8 cellular contexts compared by ENCODE assay signal in the genomic region with DNA sequence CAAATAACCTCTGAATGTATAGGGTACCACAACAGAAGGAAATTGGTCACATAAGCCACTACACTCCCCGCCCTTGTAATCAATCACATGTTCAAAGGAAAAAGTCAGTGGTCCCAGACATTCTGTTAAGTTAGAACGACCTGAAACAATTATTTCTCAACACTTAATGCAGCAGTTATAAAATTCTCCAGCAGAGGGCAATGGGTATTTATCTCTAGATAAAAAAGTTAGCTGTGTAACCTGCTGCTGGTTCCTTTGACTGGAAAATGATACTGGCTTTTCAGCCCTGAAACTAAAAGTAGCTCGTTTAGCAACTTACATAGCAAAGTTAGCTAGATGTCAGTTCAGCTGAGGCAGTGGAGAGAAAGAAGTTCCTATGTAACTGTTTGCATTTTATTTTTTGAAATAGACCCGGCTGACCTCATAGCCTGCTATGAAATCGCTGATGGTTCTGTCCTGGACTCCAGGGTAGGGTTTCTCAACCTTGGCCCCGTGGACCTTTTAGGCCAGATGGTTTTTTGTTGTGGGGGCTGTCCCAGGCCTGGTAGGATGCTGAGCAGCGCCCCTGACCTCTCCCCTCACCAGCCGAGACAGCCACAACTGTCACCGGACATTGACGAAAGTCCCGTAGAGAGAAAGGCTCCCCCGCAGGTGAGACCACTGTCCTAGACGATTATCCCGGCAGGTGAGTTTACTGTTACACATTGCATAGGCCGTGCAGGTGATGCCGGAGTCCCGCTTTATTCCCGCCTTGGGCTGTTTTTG. TPM values are rescaled to one million over a fixed set of nuclear protein-coding genes. Genes with fewer than 3 reads are reported as not detected.
A peak's percentile ranks its signal among the peaks of the same experiment; 100 is the strongest.
DNase-seq lines count a peak whose midpoint lies in the region; ATAC-seq and TF ChIP-seq lines count a peak whose summit lies in the region.

No MANE protein-coding gene starts in this region.

- H3K27ac Mint-ChIP-seq in neural progenitor cell, result peak overlapping the region; percentile 27

- no peak for TF ChIP-seq POLR2A in erythroblast (IDR thresholded peaks at IDR 0.05; ENCODE audit: low read length)

- no peaks in the 10 kb centered on the region for H3K9me3 Mint-ChIP-seq in neural progenitor cell

- H3K9me3 ChIP-seq in RWPE2 (ENCODE audit: severe bottlenecking) (no peaks in the 10 kb centered on the region), neural progenitor cell (ENCODE audit: low read depth) (no peaks in the 10 kb centered on the region)
- H3K9me3 ChIP-seq in effector memory CD4-positive, alpha-beta T cell (ENCODE audit: control insufficient read depth, low read length), result no peaks in the 10 kb centered on the region

- peak overlapping the region; percentile 45 for H3K27ac ChIP-seq in RWPE2 (ENCODE audit: poor library complexity, severe bottlenecking)
- no peak overlapping the region for H3K27ac ChIP-seq in neural progenitor cell
- no peak overlapping the region for H3K27ac ChIP-seq in effector memory CD4-positive, alpha-beta T cell (ENCODE audit: insufficient read depth, low read length, poor library complexity, severe bottlenecking)

- H2AFZ ChIP-seq in neural progenitor cell (replicated peaks), result no peak overlapping the region

- H3K36me3 ChIP-seq in RWPE2 (ENCODE audit: low read depth), result no peaks in the 10 kb centered on the region
- H3K36me3 ChIP-seq in neural progenitor cell, result no peaks in the 10 kb centered on the region
- no peaks in the 10 kb centered on the region for H3K36me3 ChIP-seq in effector memory CD4-positive, alpha-beta T cell (ENCODE audit: control insufficient read depth, insufficient read depth, low read length)

- no peaks in the 10 kb centered on the region for H3K27me3 Mint-ChIP-seq in neural progenitor cell (ENCODE audit: insufficient read depth, low read depth)

- no peaks in the 10 kb centered on the region for H3K4me1 Mint-ChIP-seq in neural progenitor cell

- DNase-seq in AML-193 (lab: John Stamatoyannopoulos, UW) (peak; percentile 35 to 65), HuH-7.5 (ENCODE audit: low spot score) (peak; percentile 53), RWPE2 (ENCODE audit: low spot score) (no peak), erythroblast (lab: John Stamatoyannopoulos, UW) (peak; percentile 59 to 78), neural progenitor cell (ENCODE audit: low spot score) (peak; percentile 76), mesenteric fat pad (ENCODE audit: low spot score) (no peak)
- DNase-seq in effector memory CD4-positive, alpha-beta T cell, result no peak

- H3K27me3 ChIP-seq in RWPE2 (ENCODE audit: insufficient read depth, poor library complexity, severe bottlenecking) (no peaks in the 10 kb centered on the region), neural progenitor cell (no peaks in the 10 kb centered on the region)
- H3K27me3 ChIP-seq in effector memory CD4-positive, alpha-beta T cell (replicated peaks; ENCODE audit: control insufficient read depth, insufficient read depth, low read length, poor library complexity, severe bottlenecking), result no peaks in the 10 kb centered on the region

- no peak overlapping the region for H3K4me3 Mint-ChIP-seq in neural progenitor cell

- no peaks in the 10 kb centered on the region for H3F3A ChIP-seq in neural progenitor cell (ENCODE audit: low read depth)

- no peak overlapping the region for H3K4me3 ChIP-seq in RWPE2 (ENCODE audit: severe bottlenecking)
- no peak overlapping the region for H3K4me3 ChIP-seq in neural progenitor cell
- no peak overlapping the region for H3K4me3 ChIP-seq in effector memory CD4-positive, alpha-beta T cell (ENCODE audit: insufficient read depth, low read depth, low read length, poor library complexity, severe bottlenecking)

- no peaks in the 10 kb centered on the region for H3K36me3 Mint-ChIP-seq in neural progenitor cell

- H3K79me2 ChIP-seq in neural progenitor cell (ENCODE audit: low read depth), result no peaks in the 10 kb centered on the region

- H3K4me1 ChIP-seq in RWPE2 (ENCODE audit: insufficient read depth, poor library complexity, severe bottlenecking) (peaks cover 7% of the 10 kb centered on the region), neural progenitor cell (no peaks in the 10 kb centered on the region)
- H3K4me1 ChIP-seq in effector memory CD4-positive, alpha-beta T cell (ENCODE audit: control insufficient read depth, insufficient read depth, low read length, poor library complexity, severe bottlenecking), result no peaks in the 10 kb centered on the region

- no peak overlapping the region for H3K9ac ChIP-seq in neural progenitor cell

- ATAC-seq in RWPE2 (ENCODE audit: low read depth), result peak; percentile 53

- no peaks in the 10 kb centered on the region for H4K20me1 ChIP-seq in neural progenitor cell (ENCODE audit: low read depth)

- H3K4me2 ChIP-seq in neural progenitor cell, result no peak overlapping the region

- TF ChIP-seq CTCF in GM12874 (IDR thresholded peaks at IDR 0.05; ENCODE audit: insufficient read depth, low read depth, low read length), result peak; percentile 34; the same call in 1 of the 2 replicates
- peak; percentile 88 for TF ChIP-seq CTCF in RWPE2 (IDR thresholded peaks at IDR 0.05; ENCODE audit: poor library complexity, severe bottlenecking)
- peak; percentile 81 for TF ChIP-seq CTCF in neural progenitor cell (IDR thresholded peaks at IDR 0.05)

RNA-seq across cellular contexts. Expression of a gene that starts 40.2 kb away (rescaled TPM):
- total RNA-seq in neural progenitor cell (ENCODE audit: low replicate concordance) (2.0 and 2.3 TPM in 2 replicates), mesenteric fat pad (9.1 TPM)

RNA-seq across cellular contexts. Expression of a gene that starts 40.8 kb away (rescaled TPM):
- total RNA-seq in neural progenitor cell (ENCODE audit: low replicate concordance) (2.1 and 10.1 TPM in 2 replicates), mesenteric fat pad (161 TPM)

Comparison
In these comparisons a context has a peak if more than half of its experiments do, and no peak if none do; other contexts are left out.
1. DNase-seq: peak in AML-193 (2 of 2), HuH-7.5 (single experiment), erythroblast (2 of 2) and neural progenitor cell (single experiment); none in RWPE2 (single experiment), effector memory CD4-positive, alpha-beta T cell (0 of 3) and mesenteric fat pad (single experiment).
2. CTCF ChIP-seq: peak in every context shown above with its lines; median percentile 88 in RWPE2; 81 in neural progenitor cell; 34 in GM12874.
3. RNA of a gene that starts 40.8 kb away (total RNA-seq): 161 TPM in mesenteric fat pad (single experiment); 2.1 to 10.1 TPM in neural progenitor cell; every median in the first group is over 10 times any median in the second.